ENCODE assay signal across 2 cellular contexts in genomic region chr6:105488521-105489212, GRCh38.
TF ChIP-seq lines count a peak whose summit lies in the region.

No MANE protein-coding gene starts in this region.

TF ChIP-seq in IMR-90, 13 proteins besides CTCF, POLR2A, EP300 and RAD21:
- TF ChIP-seq CEBPB (IDR thresholded peaks at IDR 0.05; ENCODE audit: low read depth, low read length) (no peak), RFX5 (IDR thresholded peaks at IDR 0.05; ENCODE audit: low read depth, low read length) (no peak), SMC3 (IDR thresholded peaks at IDR 0.05; ENCODE audit: low read depth, low read length) (no peak), MAZ (IDR thresholded peaks at IDR 0.05; ENCODE audit: borderline replicate concordance, low read depth, low read length) (no peak), CHD1 (IDR thresholded peaks at IDR 0.05; ENCODE audit: low read depth, low read length) (no peak), BHLHE40 (IDR thresholded peaks at IDR 0.05; ENCODE audit: low read depth, low read length) (no peak), FOS (IDR thresholded peaks at IDR 0.05; ENCODE audit: low read depth, low read length) (no peak), MXI1 (IDR thresholded peaks at IDR 0.05; ENCODE audit: borderline replicate concordance, low read depth, low read length) (no peak), NFE2L2 (IDR thresholded peaks at IDR 0.05; ENCODE audit: low read depth, low read length) (no peak), ELK1 (IDR thresholded peaks at IDR 0.05; ENCODE audit: borderline replicate concordance, low read depth, low read length) (no peak)

TF ChIP-seq in K562, 482 proteins besides CTCF, POLR2A, EP300 and RAD21:
- peak; percentile 89 for TF ChIP-seq ESRRA (IDR thresholded peaks at IDR 0.05; ENCODE audit: borderline replicate concordance, low read depth)
- no peak for TF ChIP-seq MYC (IDR thresholded peaks at IDR 0.05; ENCODE audit: low read depth, low read length)
- no peak for TF ChIP-seq MYC (CRISPR knock-in tag; IDR thresholded peaks at IDR 0.05; ENCODE audit: borderline replicate concordance, low read depth)
- TF ChIP-seq ZNF347 (CRISPR knock-in tag; IDR thresholded peaks at IDR 0.05; ENCODE audit: low read depth) = no peak
- no peak for TF ChIP-seq NR2F6 (CRISPR knock-in tag; IDR thresholded peaks at IDR 0.05)
- no peak for TF ChIP-seq MIER1 (IDR thresholded peaks at IDR 0.05; ENCODE audit: low read depth)
- no peak for TF ChIP-seq MYNN (IDR thresholded peaks at IDR 0.05)
- no peak for TF ChIP-seq MYNN (CRISPR knock-in tag; IDR thresholded peaks at IDR 0.05)
- TF ChIP-seq FOXJ2 (tag; IDR thresholded peaks at IDR 0.05) = no peak
- TF ChIP-seq RBM22 (IDR thresholded peaks at IDR 0.05; ENCODE audit: low read depth, low read length, poor library complexity, severe bottlenecking) = no peak
- TF ChIP-seq ZNF253 (CRISPR knock-in tag; conservative IDR thresholded peaks at IDR 0.05) = no peak
- no peak for TF ChIP-seq RBBP5 (IDR thresholded peaks at IDR 0.05; ENCODE audit: borderline replicate concordance, insufficient read depth, low read length, poor library complexity, severe bottlenecking)
- no peak for TF ChIP-seq CHD7 (IDR thresholded peaks at IDR 0.05; ENCODE audit: low read depth, low read length)
- TF ChIP-seq ZNF707 (CRISPR knock-in tag; conservative IDR thresholded peaks at IDR 0.05) = no peak
- TF ChIP-seq ZBTB40 (IDR thresholded peaks at IDR 0.05) = no peak
- TF ChIP-seq ZBTB40 (CRISPR knock-in tag; IDR thresholded peaks at IDR 0.05) = no peak
- TF ChIP-seq USF1 (CRISPR knock-in tag; IDR thresholded peaks at IDR 0.05) = peak; percentile 44; the same call in 1 of the 2 replicates
- no peak for TF ChIP-seq MCM3 (IDR thresholded peaks at IDR 0.05)
- TF ChIP-seq ETV1 (tag; conservative IDR thresholded peaks at IDR 0.05; ENCODE audit: low read depth) = no peak
- TF ChIP-seq ZNF134 (CRISPR knock-in tag; conservative IDR thresholded peaks at IDR 0.05) = no peak
- no peak for TF ChIP-seq ATF4 (CRISPR knock-in tag; IDR thresholded peaks at IDR 0.05)
- no peak for TF ChIP-seq E2F6 (IDR thresholded peaks at IDR 0.05; ENCODE audit: borderline replicate concordance in 1 of 2, extremely low read depth in 1 of 2, insufficient read depth in 1 of 2, insufficient read length in 1 of 2, low read depth in 1 of 2, low read length in 1 of 2, poor library complexity in 1 of 2, severe bottlenecking in 1 of 2)
- TF ChIP-seq MTA3 (IDR thresholded peaks at IDR 0.05; ENCODE audit: borderline replicate concordance) = no peak
- TF ChIP-seq L3MBTL2 (IDR thresholded peaks at IDR 0.05) = peak; percentile 18; the same call in 1 of the 2 replicates
- no peak for TF ChIP-seq ZNF143 (CRISPR knock-in tag; IDR thresholded peaks at IDR 0.05)
- TF ChIP-seq USF2 (CRISPR knock-in tag; IDR thresholded peaks at IDR 0.05) = peak; percentile 71
- TF ChIP-seq MTA2 (IDR thresholded peaks at IDR 0.05; ENCODE audit: low read depth) = no peak
- peak; percentile 71 for TF ChIP-seq RAD51 (IDR thresholded peaks at IDR 0.05; ENCODE audit: borderline replicate concordance, low read depth)
